In the genomic region with DNA sequence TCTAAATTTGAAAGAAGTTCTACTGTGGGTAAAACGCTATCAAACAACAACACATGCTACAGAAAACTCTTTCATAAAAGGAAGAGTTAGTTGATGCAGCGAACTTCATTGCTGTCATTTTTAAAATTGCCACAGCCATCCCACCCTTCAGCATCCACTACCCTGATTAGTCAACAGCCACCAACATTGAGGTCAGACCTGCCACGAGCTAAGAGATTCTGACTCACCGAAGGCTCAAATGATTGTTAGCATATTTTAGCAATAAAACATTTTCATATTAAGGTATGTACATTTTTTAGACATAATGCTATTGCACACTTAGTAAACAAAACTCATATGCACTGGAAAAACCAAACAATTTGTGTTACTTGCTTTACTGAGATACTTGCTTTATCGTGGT, we compare ENCODE assay signal across 19 cellular contexts.
DNase-seq lines count a peak whose midpoint lies in the region; ATAC-seq and TF ChIP-seq lines count a peak whose summit lies in the region.
"Had no signal": no experiment of that assay in that cellular context is flagged by ENCODE, and none has a peak within 500 bp of the region (broad histone marks: within the 10 kb centered on the region; RNA-seq: fewer than 3 reads in every experiment).

No MANE protein-coding gene starts in this region.

- peaks cover 15 to 18% of the 10 kb centered on the region in 2 donors for H3K27me3 Mint-ChIP-seq in natural killer cell (ENCODE audit: low read depth in 2 of 2)
- H3K27me3 Mint-ChIP-seq in activated naive CD4-positive, alpha-beta T cell treated with anti-CD3 and anti-CD28 coated beads for 36 hours (ENCODE audit: low read depth) = peaks cover 14% of the 10 kb centered on the region

- H4K20me1 ChIP-seq in PC-3 (ENCODE audit: low read length) (no peaks in the 10 kb centered on the region), osteoblast (ENCODE audit: insufficient read depth, low read length) (no peaks in the 10 kb centered on the region)

- no TSS peak for BruUV-seq in PC-3 (replicated peaks; lab: Mats Ljungman, UMichigan)

- H3K4me3 Mint-ChIP-seq in natural killer cell = no peak overlapping the region
- H3K4me3 Mint-ChIP-seq in activated naive CD4-positive, alpha-beta T cell treated with anti-CD3 and anti-CD28 coated beads for 36 hours = no peak overlapping the region
- H3K4me3 Mint-ChIP-seq: activated CD4-positive, alpha-beta memory T cell treated with anti-CD3 and anti-CD28 coated beads, Interleukin-2, amount 10 ng/mL, durations not matched to agents 7 days and 5 days; activated T-helper 17 cell treated with anti-CD3 and anti-CD28 coated beads, Interleukin-2, amount 50 U/mL, for 72 hours had no signal

- intact Hi-C loops in PC-3 (cut with micrococcal nuclease) (no loop called here), natural killer cell (cut with micrococcal nuclease) (no loop called here)
- intact Hi-C loops in activated naive CD4-positive, alpha-beta T cell treated with anti-CD3 and anti-CD28 coated beads for 36 hours (cut with micrococcal nuclease) = no loop called here

- peak overlapping the region; percentile 62 for H3K4me2 ChIP-seq in PC-3 (ENCODE audit: low read length)
- H3K4me2 ChIP-seq in osteoblast (ENCODE audit: insufficient read depth, low read length) = peak overlapping the region; percentile 10
- H3K4me2 ChIP-seq: PC-9 had no signal

- no peak overlapping the region for H3K27ac Mint-ChIP-seq in natural killer cell
- no peak overlapping the region for H3K27ac Mint-ChIP-seq in activated naive CD4-positive, alpha-beta T cell treated with anti-CD3 and anti-CD28 coated beads for 36 hours
- H3K27ac Mint-ChIP-seq: activated CD4-positive, alpha-beta memory T cell treated with anti-CD3 and anti-CD28 coated beads, Interleukin-2, amount 10 ng/mL, durations not matched to agents 7 days and 5 days; activated T-helper 17 cell treated with anti-CD3 and anti-CD28 coated beads, Interleukin-2, amount 50 U/mL, for 72 hours had no signal

- H3K4me3 ChIP-seq in PC-3 (ENCODE audit: low read length) (no peak overlapping the region), osteoblast (ENCODE audit: insufficient read depth, low read length) (no peak overlapping the region)
- H3K4me3 ChIP-seq: adrenal gland, PC-9 had no signal

- no peaks in the 10 kb centered on the region for H3K4me1 Mint-ChIP-seq in natural killer cell
- no peaks in the 10 kb centered on the region for H3K4me1 Mint-ChIP-seq in activated naive CD4-positive, alpha-beta T cell treated with anti-CD3 and anti-CD28 coated beads for 36 hours (ENCODE audit: low read depth)
- H3K4me1 Mint-ChIP-seq: activated CD4-positive, alpha-beta memory T cell treated with anti-CD3 and anti-CD28 coated beads, Interleukin-2, amount 10 ng/mL, durations not matched to agents 7 days and 5 days; activated T-helper 17 cell treated with anti-CD3 and anti-CD28 coated beads, Interleukin-2, amount 50 U/mL, for 72 hours had no signal

- CTCF ChIA-PET in PC-3 (lab: Charles Lee) = interaction anchor here (0.6 to 0.7 kb wide), 2 partner anchors 195 to 402 kb away, joined by 3 to 4 read pairs; no protein-coding TSS in a partner anchor
- CTCF ChIA-PET in activated naive CD4-positive, alpha-beta T cell treated with anti-CD3 and anti-CD28 coated beads for 36 hours (lab: Charles Lee) = no interaction called here

- H3K79me2 ChIP-seq in PC-3 (ENCODE audit: low read length) (no peaks in the 10 kb centered on the region), osteoblast (ENCODE audit: insufficient read depth, low read length) (no peaks in the 10 kb centered on the region)

- no peak overlapping the region for H3K27ac ChIP-seq in PC-3 (ENCODE audit: low read length)
- H3K27ac ChIP-seq in osteoblast (ENCODE audit: low read depth, low read length) = peak overlapping the region; percentile 83
- H3K27ac ChIP-seq in substantia nigra (ENCODE audit: low read depth, low read length, poor library complexity, severe bottlenecking) = no peak overlapping the region
- H3K27ac ChIP-seq: adrenal gland, PC-9 had no signal

- no peak overlapping the region for H2AFZ ChIP-seq in PC-3 (ENCODE audit: low read length)
- no peak overlapping the region for H2AFZ ChIP-seq in osteoblast (ENCODE audit: low read length)
- H2AFZ ChIP-seq: PC-9 had no signal

- H3K9me2 ChIP-seq in PC-3 (replicated peaks; ENCODE audit: low read length) = no peaks in the 10 kb centered on the region

- H3K4me1 ChIP-seq in PC-3 (ENCODE audit: insufficient read depth, low read length) (peaks cover 33% of the 10 kb centered on the region), osteoblast (ENCODE audit: insufficient read depth, low read length) (peaks cover 38% of the 10 kb centered on the region)
- H3K4me1 ChIP-seq: adrenal gland had no signal

- H3K9ac ChIP-seq in PC-3 (ENCODE audit: low read length) = no peak overlapping the region

- no peaks in the 10 kb centered on the region for H3K27me3 ChIP-seq in PC-3 (ENCODE audit: low read length)
- H3K27me3 ChIP-seq in osteoblast (ENCODE audit: insufficient read depth, low read length) = no peaks in the 10 kb centered on the region
- H3K27me3 ChIP-seq: adrenal gland had no signal

- no peaks in the 10 kb centered on the region for H3F3A ChIP-seq in PC-3 (ENCODE audit: low read length, unreplicated experiment)

- TF ChIP-seq CTCF in PC-3 (conservative IDR thresholded peaks at IDR 0.05; ENCODE audit: low read depth, low read length) (no peak), osteoblast (IDR thresholded peaks at IDR 0.05; ENCODE audit: extremely low read depth, low read depth, low read length) (no peak), natural killer cell (IDR thresholded peaks at IDR 0.05) (no peak)

- H3K36me3 Mint-ChIP-seq in natural killer cell = no peaks in the 10 kb centered on the region
- H3K36me3 Mint-ChIP-seq in activated naive CD4-positive, alpha-beta T cell treated with anti-CD3 and anti-CD28 coated beads for 36 hours (ENCODE audit: low read depth) = no peaks in the 10 kb centered on the region

- H3K9me3 ChIP-seq in PC-3 (ENCODE audit: low read length) = no peaks in the 10 kb centered on the region
- H3K9me3 ChIP-seq in osteoblast (ENCODE audit: low read depth, low read length) = no peaks in the 10 kb centered on the region
- H3K9me3 ChIP-seq: adrenal gland had no signal

- no peaks in the 10 kb centered on the region for H3K9me3 Mint-ChIP-seq in natural killer cell
- H3K9me3 Mint-ChIP-seq in activated naive CD4-positive, alpha-beta T cell treated with anti-CD3 and anti-CD28 coated beads for 36 hours = no peaks in the 10 kb centered on the region
- H3K9me3 Mint-ChIP-seq: activated CD4-positive, alpha-beta memory T cell treated with anti-CD3 and anti-CD28 coated beads, Interleukin-2, amount 10 ng/mL, durations not matched to agents 7 days and 5 days; activated T-helper 17 cell treated with anti-CD3 and anti-CD28 coated beads, Interleukin-2, amount 50 U/mL, for 72 hours had no signal

- DNase-seq in GM03348 (ENCODE audit: low spot score) = peak; percentile 30
- peak; percentile 85 for DNase-seq in PC-3
- peak; percentile 30 for DNase-seq in dedifferentiated amniotic fluid mesenchymal stem cell (ENCODE audit: extremely low spot score)
- peak; percentile 64 for DNase-seq in osteoblast (ENCODE audit: insufficient read length, low spot score, missing footprints)
- no peak for DNase-seq in substantia nigra (lab: John Stamatoyannopoulos, UW)
- no peak for DNase-seq in NCI-H1436 (lab: John Stamatoyannopoulos, UW)
- no peak for DNase-seq in natural killer cell
- DNase-seq in activated naive CD4-positive, alpha-beta T cell treated with anti-CD3 and anti-CD28 coated beads for 36 hours = no peak
- DNase-seq: activated CD4-positive, alpha-beta memory T cell treated with anti-CD3 and anti-CD28 coated beads, Interleukin-2, amount 10 ng/mL, durations not matched to agents 7 days and 5 days; adrenal gland; Calu3; mesendoderm; MV-4-11; NCI-H2029 treated with DMSO at 0.1 percent for 48 hours; NCI-H69; PC-9; retina had no signal

- H3K36me3 ChIP-seq in PC-3 (ENCODE audit: low read depth, low read length) (no peaks in the 10 kb centered on the region), osteoblast (ENCODE audit: insufficient read depth, low read length) (no peaks in the 10 kb centered on the region)
- H3K36me3 ChIP-seq: adrenal gland had no signal

- POLR2A ChIA-PET in PC-3 (lab: Charles Lee; ENCODE audit: unreplicated experiment) = interaction anchor here (0.5 kb wide), 1 partner anchor 95 kb away, joined by 3 read pairs; no protein-coding TSS in a partner anchor

- ATAC-seq in PC-3 (peak; percentile 69), natural killer cell (no peak)
- ATAC-seq: activated T-helper 17 cell treated with anti-CD3 and anti-CD28 coated beads, Interleukin-2, amount 50 U/mL, for 72 hours; HepG2 had no signal

Comparison
In these comparisons a context has a peak if more than half of its experiments do, and no peak if none do; other contexts are left out.
1. DNase-seq: peak in GM03348 (single experiment), PC-3 (single experiment), dedifferentiated amniotic fluid mesenchymal stem cell (single experiment) and osteoblast (single experiment); none in substantia nigra (0 of 49), NCI-H1436 (single experiment), natural killer cell (single experiment) and activated naive CD4-positive, alpha-beta T cell treated with anti-CD3 and anti-CD28 coated beads for 36 hours (single experiment).